Comparison of ENCODE assay signal across 1 cellular context in the genomic region with DNA sequence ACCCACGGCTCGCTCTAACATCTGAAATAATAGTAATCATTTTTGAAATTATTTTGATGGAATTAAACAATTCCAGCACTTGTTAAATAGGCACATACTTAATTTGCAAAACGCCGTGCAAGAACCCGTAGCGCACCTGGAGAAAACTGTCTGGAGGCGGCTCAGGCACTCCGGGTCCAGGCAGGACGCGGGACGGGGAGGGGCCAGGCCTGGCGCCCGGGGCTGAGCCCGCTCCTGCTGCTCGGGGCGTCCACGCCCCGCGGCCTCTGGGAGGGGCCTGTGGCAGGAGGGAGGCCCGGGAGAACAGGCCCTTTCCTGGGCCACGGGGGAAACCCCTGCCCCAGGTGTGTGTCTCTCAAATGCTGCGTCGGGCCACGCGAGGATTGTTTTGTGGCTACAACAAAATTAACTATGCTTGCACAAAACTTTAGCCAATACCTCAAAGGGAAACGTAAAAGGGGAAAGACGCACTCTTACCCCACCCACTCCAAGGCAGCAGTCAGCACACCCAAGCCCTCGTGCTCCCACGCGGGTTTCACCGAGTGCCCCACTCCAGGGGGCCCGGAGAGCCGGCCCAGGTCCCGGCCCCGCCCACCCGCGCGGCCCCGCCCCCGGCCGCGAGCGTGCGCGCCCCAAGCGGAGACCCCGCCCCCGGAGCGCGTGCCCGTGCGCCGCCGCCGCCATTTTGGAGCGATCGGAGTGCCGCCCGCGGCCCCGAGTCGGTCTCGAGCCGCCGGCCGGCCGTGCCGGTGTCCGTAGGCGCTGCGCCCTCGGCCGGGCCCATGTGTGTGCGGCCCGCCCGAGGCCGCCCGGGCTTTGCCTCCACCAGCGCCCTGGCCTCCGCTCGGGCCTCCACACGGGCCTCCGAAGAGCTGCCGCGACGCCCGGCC.
TF ChIP-seq lines count a peak whose summit lies in the region.

A gene with protein sequence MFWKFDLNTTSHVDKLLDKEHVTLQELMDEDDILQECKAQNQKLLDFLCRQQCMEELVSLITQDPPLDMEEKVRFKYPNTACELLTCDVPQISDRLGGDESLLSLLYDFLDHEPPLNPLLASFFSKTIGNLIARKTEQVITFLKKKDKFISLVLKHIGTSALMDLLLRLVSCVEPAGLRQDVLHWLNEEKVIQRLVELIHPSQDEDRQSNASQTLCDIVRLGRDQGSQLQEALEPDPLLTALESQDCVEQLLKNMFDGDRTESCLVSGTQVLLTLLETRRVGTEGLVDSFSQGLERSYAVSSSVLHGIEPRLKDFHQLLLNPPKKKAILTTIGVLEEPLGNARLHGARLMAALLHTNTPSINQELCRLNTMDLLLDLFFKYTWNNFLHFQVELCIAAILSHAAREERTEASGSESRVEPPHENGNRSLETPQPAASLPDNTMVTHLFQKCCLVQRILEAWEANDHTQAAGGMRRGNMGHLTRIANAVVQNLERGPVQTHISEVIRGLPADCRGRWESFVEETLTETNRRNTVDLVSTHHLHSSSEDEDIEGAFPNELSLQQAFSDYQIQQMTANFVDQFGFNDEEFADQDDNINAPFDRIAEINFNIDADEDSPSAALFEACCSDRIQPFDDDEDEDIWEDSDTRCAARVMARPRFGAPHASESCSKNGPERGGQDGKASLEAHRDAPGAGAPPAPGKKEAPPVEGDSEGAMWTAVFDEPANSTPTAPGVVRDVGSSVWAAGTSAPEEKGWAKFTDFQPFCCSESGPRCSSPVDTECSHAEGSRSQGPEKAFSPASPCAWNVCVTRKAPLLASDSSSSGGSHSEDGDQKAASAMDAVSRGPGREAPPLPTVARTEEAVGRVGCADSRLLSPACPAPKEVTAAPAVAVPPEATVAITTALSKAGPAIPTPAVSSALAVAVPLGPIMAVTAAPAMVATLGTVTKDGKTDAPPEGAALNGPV (plus strand): TSS at position 677 of the 890 bp plus-strand sequence. CDS start 50,582 bp downstream, outside the sequence.

TF ChIP-seq in WTC11, 78 proteins besides CTCF, POLR2A, EP300 and RAD21 (continued from another document):
- TF ChIP-seq AFF4 (CRISPR knock-in tag; IDR thresholded peaks at IDR 0.05; ENCODE audit: borderline replicate concordance) = no peak
- TF ChIP-seq, protein P1, sequence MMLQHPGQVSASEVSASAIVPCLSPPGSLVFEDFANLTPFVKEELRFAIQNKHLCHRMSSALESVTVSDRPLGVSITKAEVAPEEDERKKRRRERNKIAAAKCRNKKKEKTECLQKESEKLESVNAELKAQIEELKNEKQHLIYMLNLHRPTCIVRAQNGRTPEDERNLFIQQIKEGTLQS (CRISPR knock-in tag; conservative IDR thresholded peaks at IDR 0.05) = no peak
- TF ChIP-seq ZNF423 (CRISPR knock-in tag; IDR thresholded peaks at IDR 0.05) = no peak
- TF ChIP-seq E2F1 (CRISPR knock-in tag; IDR thresholded peaks at IDR 0.05) = no peak
- 0 out of 2 replicates have a peak, but pooled peaks have one; percentile 17 for TF ChIP-seq MYBL2 (CRISPR knock-in tag; IDR thresholded peaks at IDR 0.05)
- TF ChIP-seq ZNF317 (CRISPR knock-in tag; IDR thresholded peaks at IDR 0.05; ENCODE audit: borderline replicate concordance, low read depth) = no peak
- no peak for TF ChIP-seq CREM (CRISPR knock-in tag; IDR thresholded peaks at IDR 0.05)
- TF ChIP-seq, protein P2, sequence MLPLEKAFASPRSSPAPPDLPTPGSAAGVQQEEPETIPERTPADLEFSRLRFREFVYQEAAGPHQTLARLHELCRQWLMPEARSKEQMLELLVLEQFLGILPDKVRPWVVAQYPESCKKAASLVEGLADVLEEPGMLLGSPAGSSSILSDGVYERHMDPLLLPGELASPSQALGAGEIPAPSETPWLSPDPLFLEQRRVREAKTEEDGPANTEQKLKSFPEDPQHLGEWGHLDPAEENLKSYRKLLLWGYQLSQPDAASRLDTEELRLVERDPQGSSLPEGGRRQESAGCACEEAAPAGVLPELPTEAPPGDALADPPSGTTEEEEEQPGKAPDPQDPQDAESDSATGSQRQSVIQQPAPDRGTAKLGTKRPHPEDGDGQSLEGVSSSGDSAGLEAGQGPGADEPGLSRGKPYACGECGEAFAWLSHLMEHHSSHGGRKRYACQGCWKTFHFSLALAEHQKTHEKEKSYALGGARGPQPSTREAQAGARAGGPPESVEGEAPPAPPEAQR (CRISPR knock-in tag; IDR thresholded peaks at IDR 0.05) = no peak
- TF ChIP-seq, protein P3, sequence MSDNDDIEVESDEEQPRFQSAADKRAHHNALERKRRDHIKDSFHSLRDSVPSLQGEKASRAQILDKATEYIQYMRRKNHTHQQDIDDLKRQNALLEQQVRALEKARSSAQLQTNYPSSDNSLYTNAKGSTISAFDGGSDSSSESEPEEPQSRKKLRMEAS (CRISPR knock-in tag; IDR thresholded peaks at IDR 0.05) = no peak
- TF ChIP-seq ZNF138 (CRISPR knock-in tag; conservative IDR thresholded peaks at IDR 0.05) = no peak
- 0 out of 2 replicates have a peak, but pooled peaks have one; percentile 14 for TF ChIP-seq ETV6 (CRISPR knock-in tag; IDR thresholded peaks at IDR 0.05)
- TF ChIP-seq SP1 (CRISPR knock-in tag; conservative IDR thresholded peaks at IDR 0.05) = peak; percentile 78
- no peak for TF ChIP-seq ZNF121 (CRISPR knock-in tag; IDR thresholded peaks at IDR 0.05)
- TF ChIP-seq SOX15 (CRISPR knock-in tag; IDR thresholded peaks at IDR 0.05) = no peak
- TF ChIP-seq ESRRA (CRISPR knock-in tag; IDR thresholded peaks at IDR 0.05; ENCODE audit: borderline replicate concordance) = no peak
- TF ChIP-seq, protein P4, sequence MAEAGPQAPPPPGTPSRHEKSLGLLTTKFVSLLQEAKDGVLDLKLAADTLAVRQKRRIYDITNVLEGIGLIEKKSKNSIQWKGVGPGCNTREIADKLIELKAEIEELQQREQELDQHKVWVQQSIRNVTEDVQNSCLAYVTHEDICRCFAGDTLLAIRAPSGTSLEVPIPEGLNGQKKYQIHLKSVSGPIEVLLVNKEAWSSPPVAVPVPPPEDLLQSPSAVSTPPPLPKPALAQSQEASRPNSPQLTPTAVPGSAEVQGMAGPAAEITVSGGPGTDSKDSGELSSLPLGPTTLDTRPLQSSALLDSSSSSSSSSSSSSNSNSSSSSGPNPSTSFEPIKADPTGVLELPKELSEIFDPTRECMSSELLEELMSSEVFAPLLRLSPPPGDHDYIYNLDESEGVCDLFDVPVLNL (CRISPR knock-in tag; IDR thresholded peaks at IDR 0.05; ENCODE audit: borderline replicate concordance, low read depth) = no peak
- 0 out of 2 replicates have a peak, but pooled peaks have one; percentile 67 for TF ChIP-seq TCF7 (CRISPR knock-in tag; IDR thresholded peaks at IDR 0.05; ENCODE audit: low read depth)
- no peak for TF ChIP-seq USF1 (CRISPR knock-in tag; IDR thresholded peaks at IDR 0.05)
- no peak for TF ChIP-seq FOXK1 (CRISPR knock-in tag; IDR thresholded peaks at IDR 0.05)
- TF ChIP-seq NFYB (CRISPR knock-in tag; conservative IDR thresholded peaks at IDR 0.05; ENCODE audit: low read depth) = no peak
- no peak for TF ChIP-seq NFATC4 (CRISPR knock-in tag; IDR thresholded peaks at IDR 0.05)
- TF ChIP-seq ARID4B (CRISPR knock-in tag; IDR thresholded peaks at IDR 0.05; ENCODE audit: borderline replicate concordance) = no peak
- no peak for TF ChIP-seq GTF2I (CRISPR knock-in tag; conservative IDR thresholded peaks at IDR 0.05)
- TF ChIP-seq ZNF219 (CRISPR knock-in tag; IDR thresholded peaks at IDR 0.05; ENCODE audit: borderline replicate concordance) = no peak
- TF ChIP-seq, protein P5, sequence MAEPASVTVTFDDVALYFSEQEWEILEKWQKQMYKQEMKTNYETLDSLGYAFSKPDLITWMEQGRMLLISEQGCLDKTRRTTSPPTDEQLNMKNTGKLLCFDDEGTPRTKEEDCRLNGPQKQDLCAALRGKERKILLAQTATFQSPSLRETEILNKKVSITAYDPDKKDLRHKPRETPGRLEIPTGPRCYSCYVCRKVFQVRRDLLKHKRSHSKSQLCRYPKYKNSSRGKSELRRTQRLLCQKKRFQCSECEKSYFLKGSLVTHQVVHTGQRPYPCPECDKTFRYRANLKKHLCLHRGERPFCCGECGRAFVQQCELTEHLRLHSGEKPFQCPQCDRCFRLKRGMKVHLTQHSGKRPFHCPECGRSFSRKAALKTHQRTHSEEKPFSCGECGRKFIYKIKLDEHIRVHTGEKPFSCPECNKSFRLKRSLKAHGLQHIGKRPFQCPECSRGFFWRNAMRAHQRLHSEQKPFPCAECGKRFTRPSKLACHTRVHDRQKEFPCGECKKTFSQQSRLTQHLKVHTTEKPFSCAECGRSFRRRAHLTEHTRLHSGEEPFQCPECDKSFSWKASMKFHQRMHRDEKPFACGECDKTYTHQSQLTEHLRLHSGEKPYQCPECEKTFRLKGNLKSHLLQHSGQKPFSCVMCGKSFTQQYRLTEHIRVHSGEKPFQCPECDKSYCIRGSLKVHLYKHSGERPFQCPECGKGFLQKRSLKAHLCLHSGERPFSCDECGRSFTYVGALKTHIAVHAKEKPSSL (CRISPR knock-in tag; conservative IDR thresholded peaks at IDR 0.05) = no peak
- TF ChIP-seq GABPB1 (CRISPR knock-in tag; IDR thresholded peaks at IDR 0.05) = no peak
- TF ChIP-seq GRHL2 (CRISPR knock-in tag; IDR thresholded peaks at IDR 0.05; ENCODE audit: insufficient replicate concordance, severe bottlenecking) = no peak
- TF ChIP-seq SMAD3 (CRISPR knock-in tag; IDR thresholded peaks at IDR 0.05; ENCODE audit: borderline replicate concordance) = no peak
- no peak for TF ChIP-seq MXD4 (CRISPR knock-in tag; IDR thresholded peaks at IDR 0.05; ENCODE audit: borderline replicate concordance)
- TF ChIP-seq ZNF416 (CRISPR knock-in tag; IDR thresholded peaks at IDR 0.05) = no peak
- TF ChIP-seq ZNF396 (CRISPR knock-in tag; IDR thresholded peaks at IDR 0.05; ENCODE audit: borderline replicate concordance) = no peak
